Comparison of ENCODE assay signal across 17 cellular contexts in genomic region chr9:120901704-120902103, GRCh38. TPM values are rescaled to one million over a fixed set of nuclear protein-coding genes. Genes with fewer than 3 reads are reported as not detected.
DNase-seq lines count a peak whose midpoint lies in the region; ATAC-seq and TF ChIP-seq lines count a peak whose summit lies in the region.
"Had no signal": no experiment of that assay in that cellular context is flagged by ENCODE, and none has a peak within 500 bp of the region (broad histone marks: within the 10 kb centered on the region; RNA-seq: fewer than 3 reads in every experiment).

No MANE protein-coding gene starts in this region.

- ATAC-seq in activated naive CD4-positive, alpha-beta T cell treated with anti-CD3 and anti-CD28 coated beads, Interleukin-2, amount 50 U/mL, for 72 hours: no peak
- ATAC-seq: esophagus mucosa, mucosa of descending colon, psoas muscle had no signal

- peaks cover 79% of the 10 kb centered on the region for H3K36me3 Mint-ChIP-seq in activated naive CD4-positive, alpha-beta T cell treated with anti-CD3 and anti-CD28 coated beads, Interleukin-2, amount 10 ng/mL, durations not matched to agents 7 days and 5 days
- peaks cover 15 to 64% of the 10 kb centered on the region in 2 donors for H3K36me3 Mint-ChIP-seq in activated naive CD4-positive, alpha-beta T cell treated with anti-CD3 and anti-CD28 coated beads, Interleukin-2, amount 50 U/mL, for 72 hours

- DNase-seq in activated naive CD4-positive, alpha-beta T cell treated with anti-CD3 and anti-CD28 coated beads, Interleukin-2, amount 10 ng/mL, durations not matched to agents 7 days and 5 days: no peak
- DNase-seq in activated naive CD4-positive, alpha-beta T cell (lab: John Stamatoyannopoulos, UW): no peak
- peak; percentile 81 for DNase-seq in NCI-H2029 (lab: John Stamatoyannopoulos, UW)
- no peak for DNase-seq in activated naive CD4-positive, alpha-beta T cell treated with anti-CD3 and anti-CD28 coated beads, Interleukin-2, amount 50 U/mL, for 72 hours (ENCODE audit: low spot score in 2 of 2)
- DNase-seq in BE2C: no peak
- DNase-seq in medulla oblongata (ENCODE audit: extremely low spot score): no peak
- DNase-seq: amniotic stem cell, HCEC 1CT, Karpas-422, mucosa of descending colon, NCI-H2171, PC-9, psoas muscle, SW 1271 had no signal

- no peaks in the 10 kb centered on the region for H3K9me3 Mint-ChIP-seq in activated naive CD4-positive, alpha-beta T cell treated with anti-CD3 and anti-CD28 coated beads, Interleukin-2, amount 10 ng/mL, durations not matched to agents 7 days and 5 days
- no peaks in the 10 kb centered on the region for H3K9me3 Mint-ChIP-seq in activated naive CD4-positive, alpha-beta T cell treated with anti-CD3 and anti-CD28 coated beads, Interleukin-2, amount 50 U/mL, for 72 hours

- H3K4me1 ChIP-seq in thymus (ENCODE audit: control insufficient read depth, insufficient read depth, low read length) (peaks cover 71% of the 10 kb centered on the region), BE2C (no peaks in the 10 kb centered on the region)

- H3K27me3 ChIP-seq in thymus (ENCODE audit: control insufficient read depth, insufficient read depth): no peaks in the 10 kb centered on the region
- no peaks in the 10 kb centered on the region for H3K27me3 ChIP-seq in BE2C

- peak overlapping the region; percentile 97 for H3K27ac Mint-ChIP-seq in activated naive CD4-positive, alpha-beta T cell treated with anti-CD3 and anti-CD28 coated beads, Interleukin-2, amount 10 ng/mL, durations not matched to agents 7 days and 5 days
- H3K27ac Mint-ChIP-seq in activated naive CD4-positive, alpha-beta T cell treated with anti-CD3 and anti-CD28 coated beads, Interleukin-2, amount 50 U/mL, for 72 hours: peak overlapping the region; percentile 85 to 88

- no peak overlapping the region for H3K4me3 ChIP-seq in thymus (ENCODE audit: low read length)
- H3K4me3 ChIP-seq in BE2C (ENCODE audit: low read depth, low read length): no peak overlapping the region
- H3K4me3 ChIP-seq: mucosa of descending colon, PC-9, psoas muscle had no signal

- TF ChIP-seq CTCF in BE2C (IDR thresholded peaks at IDR 0.05; ENCODE audit: low read depth, low read length): no peak

- H3K27ac ChIP-seq in thymus (ENCODE audit: low read depth): peak overlapping the region; percentile 99
- H3K27ac ChIP-seq: C4-2B, PC-9, psoas muscle had no signal

- 86% methylated on average over 4 of the region's 4 CpGs for WGBS in thymus

- H3K27me3 Mint-ChIP-seq in activated naive CD4-positive, alpha-beta T cell treated with anti-CD3 and anti-CD28 coated beads, Interleukin-2, amount 10 ng/mL, durations not matched to agents 7 days and 5 days: no peaks in the 10 kb centered on the region

- no peaks in the 10 kb centered on the region for H3K9me3 ChIP-seq in thymus (ENCODE audit: control insufficient read depth)
- no peaks in the 10 kb centered on the region for H3K9me3 ChIP-seq in BE2C
- H3K9me3 ChIP-seq: mucosa of descending colon, psoas muscle had no signal

- CTCF ChIA-PET in activated naive CD4-positive, alpha-beta T cell treated with anti-CD3 and anti-CD28 coated beads, Interleukin-2, amount 10 ng/mL, durations not matched to agents 7 days and 5 days (lab: Charles Lee): interaction anchor here (1.5 to 1.9 kb wide), 2 partner anchors 10 to 34 kb away, joined by 3 to 6 read pairs; no protein-coding TSS in a partner anchor

- H3K36me3 ChIP-seq in thymus (ENCODE audit: control insufficient read depth, insufficient read depth) (no peaks in the 10 kb centered on the region), BE2C (no peaks in the 10 kb centered on the region)

- peaks cover 91% of the 10 kb centered on the region for H3K4me1 Mint-ChIP-seq in activated naive CD4-positive, alpha-beta T cell treated with anti-CD3 and anti-CD28 coated beads, Interleukin-2, amount 10 ng/mL, durations not matched to agents 7 days and 5 days

- no peak overlapping the region for H3K4me3 Mint-ChIP-seq in activated naive CD4-positive, alpha-beta T cell treated with anti-CD3 and anti-CD28 coated beads, Interleukin-2, amount 10 ng/mL, durations not matched to agents 7 days and 5 days

RNA-seq across cellular contexts. Expression of gene PHF19, which starts 24.7 kb away (rescaled TPM):
- total RNA-seq in activated naive CD4-positive, alpha-beta T cell treated with anti-CD3 and anti-CD28 coated beads, Interleukin-2, amount 50 U/mL, for 72 hours: 100 to 1,000 TPM; 305 to 312 TPM
- polyA plus RNA-seq in thymus: 32.6 TPM
- 49.6 TPM for polyA plus RNA-seq in BE2C (2012; ENCODE audit: insufficient read depth, insufficient read length, low read depth)

RNA-seq across cellular contexts. Expression of gene TRAF1, which starts 24.9 kb away (rescaled TPM):
- 100 to 1,000 TPM in 1 of 2 donors, 10 to 100 TPM in 1; 99.5 to 100 TPM for total RNA-seq in activated naive CD4-positive, alpha-beta T cell treated with anti-CD3 and anti-CD28 coated beads, Interleukin-2, amount 50 U/mL, for 72 hours
- polyA plus RNA-seq in thymus: 21.7 TPM
- polyA plus RNA-seq in BE2C (2012; ENCODE audit: insufficient read depth, insufficient read length, low read depth): 2.3 TPM

RNA-seq across cellular contexts. Expression of gene PSMD5, which starts 59.0 kb away (rescaled TPM):
- total RNA-seq in activated naive CD4-positive, alpha-beta T cell treated with anti-CD3 and anti-CD28 coated beads, Interleukin-2, amount 50 U/mL, for 72 hours: 10 to 100 TPM; 74.9 to 75.2 TPM
- 24.2 TPM for polyA plus RNA-seq in thymus
- 92.1 TPM for polyA plus RNA-seq in BE2C (2012; ENCODE audit: insufficient read depth, insufficient read length, low read depth)
